ENCODE assay signal across 24 cellular contexts in the genomic region with DNA sequence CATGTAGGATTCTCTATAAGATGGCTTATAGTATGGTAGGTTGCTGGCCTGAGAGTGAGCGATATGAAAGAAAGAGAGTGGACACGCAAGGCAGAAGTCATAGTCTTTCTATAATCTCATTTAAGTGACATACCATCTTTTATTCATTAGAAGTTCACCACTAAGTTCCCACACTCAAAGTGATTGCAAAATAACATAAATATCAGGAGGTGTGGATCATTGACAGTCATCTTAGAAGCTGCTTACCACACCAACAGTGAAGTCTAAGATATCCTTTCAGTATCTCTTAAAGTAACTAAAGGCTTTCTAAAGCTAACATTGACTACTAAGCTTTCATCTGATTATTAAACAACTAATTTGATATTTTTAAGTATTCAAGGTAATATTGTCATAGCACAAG. TPM values are rescaled to one million over a fixed set of nuclear protein-coding genes. Genes with fewer than 3 reads are reported as not detected.
"Had no signal": no experiment of that assay in that cellular context is flagged by ENCODE, and none has a peak within 500 bp of the region (broad histone marks: within the 10 kb centered on the region; RNA-seq: fewer than 3 reads in every experiment).

No MANE protein-coding gene starts in this region.

- H3K27ac ChIP-seq: breast epithelium, left lung, right atrium auricular region, spleen, thoracic aorta, vagina had no signal

- H3K27ac Mint-ChIP-seq: activated CD4-positive, alpha-beta memory T cell treated with anti-CD3 and anti-CD28 coated beads for 36 hours; activated CD4-positive, alpha-beta T cell treated with anti-CD3 and anti-CD28 coated beads, Interleukin-2, amount 10 ng/mL, durations not matched to agents 24 days and 14 days; activated T-helper 17 cell treated with anti-CD3 and anti-CD28 coated beads, Interleukin-2, amount 50 U/mL, for 72 hours; natural killer cell treated with Interleukin-12 subunit alpha and Interleukin-12 subunit beta and Interleukin-15 and Interleukin-18, amount 100 ng/mL, for 72 hours; stimulated activated effector memory CD8-positive, alpha-beta T cell treated with anti-CD3 and anti-CD28 coated beads, Interleukin-12 subunit alpha, Interleukin-12 subunit beta, amount 100 ng/mL, for 72 hours; stimulated activated naive CD8-positive, alpha-beta T cell treated with anti-CD3 and anti-CD28 coated beads, Interleukin-15, Interleukin-2, amounts not matched to agents 100 ng/mL and 50 ng/mL, for 24 hours had no signal

- DNase-seq: activated CD4-positive, alpha-beta memory T cell treated with anti-CD3 and anti-CD28 coated beads for 36 hours; activated CD4-positive, alpha-beta T cell treated with anti-CD3 and anti-CD28 coated beads, Interleukin-2, amount 10 ng/mL, durations not matched to agents 24 days and 14 days; activated CD4-positive, CD25-positive, alpha-beta regulatory T cell treated with anti-CD3 and anti-CD28 coated beads, Interleukin-2, amount 50 U/mL, for 72 hours; activated CD8-positive, alpha-beta memory T cell treated with anti-CD3 and anti-CD28 coated beads, Interleukin-2, amount 50 U/mL, for 4 hours; activated gamma-delta T cell treated with Interleukin-2 at 50 U/mL for 16 hours; activated naive CD4-positive, alpha-beta T cell treated with anti-CD3 and anti-CD28 coated beads, Interleukin-2, amount 50 U/mL, for 16 hours; activated T-cell treated with anti-CD3 and anti-CD28 coated beads, Interleukin-2, amount 50 U/mL, for 1 hour; central memory CD4-positive, alpha-beta T cell; effector CD8-positive, alpha-beta T cell; left lung; mucosa of descending colon; spleen; stimulated activated CD4-positive, alpha-beta T cell treated with anti-CD3 and anti-CD28 coated beads, Interleukin-2, amount 100 ng/mL, for 48 hours; T-helper 2 cell; trophoblast cell had no signal

- H3K27me3 ChIP-seq: breast epithelium, left lung, right atrium auricular region, spleen, vagina had no signal

- H3K9me3 ChIP-seq: breast epithelium, left lung, mucosa of descending colon, spleen, thoracic aorta, vagina had no signal

- H3K36me3 ChIP-seq: breast epithelium, left lung, right atrium auricular region, spleen, thoracic aorta, vagina had no signal

- H3K4me3 Mint-ChIP-seq: activated CD4-positive, alpha-beta memory T cell treated with anti-CD3 and anti-CD28 coated beads for 36 hours; activated CD4-positive, alpha-beta T cell treated with anti-CD3 and anti-CD28 coated beads, Interleukin-2, amount 10 ng/mL, durations not matched to agents 24 days and 14 days; activated T-helper 17 cell treated with anti-CD3 and anti-CD28 coated beads, Interleukin-2, amount 50 U/mL, for 72 hours; natural killer cell treated with Interleukin-12 subunit alpha and Interleukin-12 subunit beta and Interleukin-15 and Interleukin-18, amount 100 ng/mL, for 72 hours; stimulated activated effector memory CD8-positive, alpha-beta T cell treated with anti-CD3 and anti-CD28 coated beads, Interleukin-12 subunit alpha, Interleukin-12 subunit beta, amount 100 ng/mL, for 72 hours; stimulated activated naive CD8-positive, alpha-beta T cell treated with anti-CD3 and anti-CD28 coated beads, Interleukin-15, Interleukin-2, amounts not matched to agents 100 ng/mL and 50 ng/mL, for 24 hours had no signal

- H3K4me1 Mint-ChIP-seq: activated CD4-positive, alpha-beta T cell treated with anti-CD3 and anti-CD28 coated beads, Interleukin-2, amount 10 ng/mL, durations not matched to agents 24 days and 14 days; activated T-helper 17 cell treated with anti-CD3 and anti-CD28 coated beads, Interleukin-2, amount 50 U/mL, for 72 hours; stimulated activated effector memory CD8-positive, alpha-beta T cell treated with anti-CD3 and anti-CD28 coated beads, Interleukin-12 subunit alpha, Interleukin-12 subunit beta, amount 100 ng/mL, for 72 hours had no signal

- H3K27me3 Mint-ChIP-seq: activated CD4-positive, alpha-beta memory T cell treated with anti-CD3 and anti-CD28 coated beads for 36 hours; activated CD4-positive, alpha-beta T cell treated with anti-CD3 and anti-CD28 coated beads, Interleukin-2, amount 10 ng/mL, durations not matched to agents 24 days and 14 days; activated T-helper 17 cell treated with anti-CD3 and anti-CD28 coated beads, Interleukin-2, amount 50 U/mL, for 72 hours; natural killer cell treated with Interleukin-12 subunit alpha and Interleukin-12 subunit beta and Interleukin-15 and Interleukin-18, amount 100 ng/mL, for 72 hours; stimulated activated naive CD8-positive, alpha-beta T cell treated with anti-CD3 and anti-CD28 coated beads, Interleukin-15, Interleukin-2, amounts not matched to agents 100 ng/mL and 50 ng/mL, for 24 hours had no signal

- H3K36me3 Mint-ChIP-seq: activated CD4-positive, alpha-beta memory T cell treated with anti-CD3 and anti-CD28 coated beads for 36 hours; natural killer cell treated with Interleukin-12 subunit alpha and Interleukin-12 subunit beta and Interleukin-15 and Interleukin-18, amount 100 ng/mL, for 72 hours; stimulated activated effector memory CD8-positive, alpha-beta T cell treated with anti-CD3 and anti-CD28 coated beads, Interleukin-12 subunit alpha, Interleukin-12 subunit beta, amount 100 ng/mL, for 72 hours had no signal

- H3K4me1 ChIP-seq: breast epithelium, left lung, right atrium auricular region, spleen, vagina had no signal

- H3K9me3 Mint-ChIP-seq: activated CD4-positive, alpha-beta memory T cell treated with anti-CD3 and anti-CD28 coated beads for 36 hours; activated CD4-positive, alpha-beta T cell treated with anti-CD3 and anti-CD28 coated beads, Interleukin-2, amount 10 ng/mL, durations not matched to agents 24 days and 14 days; natural killer cell treated with Interleukin-12 subunit alpha and Interleukin-12 subunit beta and Interleukin-15 and Interleukin-18, amount 100 ng/mL, for 72 hours; stimulated activated effector memory CD8-positive, alpha-beta T cell treated with anti-CD3 and anti-CD28 coated beads, Interleukin-12 subunit alpha, Interleukin-12 subunit beta, amount 100 ng/mL, for 72 hours; stimulated activated naive CD8-positive, alpha-beta T cell treated with anti-CD3 and anti-CD28 coated beads, Interleukin-15, Interleukin-2, amounts not matched to agents 100 ng/mL and 50 ng/mL, for 24 hours had no signal

- H3K4me3 ChIP-seq: breast epithelium, left lung, lung, mucosa of descending colon, right atrium auricular region, spleen, thoracic aorta, vagina had no signal

RNA-seq across cellular contexts. Expression of a gene that starts 36.9 kb away (rescaled TPM):
- total RNA-seq: activated T-helper 17 cell treated with anti-CD3 and anti-CD28 coated beads, Interleukin-2, amount 50 U/mL, for 72 hours had no signal
